In genomic region chr5:157718529-157718928, GRCh38 we compare ENCODE assay signal across 9 cellular contexts. TPM values are rescaled to one million over a fixed set of nuclear protein-coding genes. Genes with fewer than 3 reads are reported as not detected.
DNase-seq lines count a peak whose midpoint lies in the region; ATAC-seq and TF ChIP-seq lines count a peak whose summit lies in the region.
"Had no signal": no experiment of that assay in that cellular context is flagged by ENCODE, and none has a peak within 500 bp of the region (broad histone marks: within the 10 kb centered on the region; RNA-seq: fewer than 3 reads in every experiment).

No MANE protein-coding gene starts in this region.

- ATAC-seq in HG03432 (IDR thresholded peaks at IDR 0.05; ENCODE audit: unreplicated experiment) (peak; percentile 63), T-cell (replicated peaks in 1 of 4) (peak; percentile 70 to 79 (median 76)), GM21526 (IDR thresholded peaks at IDR 0.05; ENCODE audit: low FRiP score, unreplicated experiment) (no peak)
- ATAC-seq in naive thymus-derived CD4-positive, alpha-beta T cell, result peak; percentile 82

- CTCF ChIA-PET in GM10248 (lab: Yijun Ruan, JAX), result interaction anchor here (0.7 to 5.5 kb wide), 33 partner anchors 11 to 501 kb away, joined by 3 to 46 read pairs (median 5); partner anchors contain the start of genes LSM11, NIPAL4 and THG1L
- CTCF ChIA-PET in T-cell (lab: Charles Lee), result interaction anchor here (0.5 to 2.7 kb wide), 18 partner anchors 9 to 611 kb away, joined by 3 to 16 read pairs (median 4); partner anchors contain the start of genes C5orf52 (in 1 of the 2) and THG1L (in 1 of the 2)
- CTCF ChIA-PET in naive thymus-derived CD4-positive, alpha-beta T cell (lab: Charles Lee), result interaction anchor here (0.6 to 1.5 kb wide), 5 partner anchors 24 to 1019 kb away, joined by 3 to 9 read pairs (median 3); partner anchors contain the start of gene C5orf52

- H3K4me1 Mint-ChIP-seq in T-cell, result peaks cover 17 to 22% (median 20%) of the 10 kb centered on the region in 3 donors
- peaks cover 7 to 46% (median 16%) of the 10 kb centered on the region in 7 donors for H3K4me1 Mint-ChIP-seq in naive thymus-derived CD4-positive, alpha-beta T cell

- WGBS in esophagus squamous epithelium, 2 donors, result 0% methylated on average over 4 of the region's 4 CpGs

- H3K4me3 ChIP-seq in AG10803 (ENCODE audit: low read length) (no peak overlapping the region), esophagus squamous epithelium (no peak overlapping the region)
- no peak overlapping the region for H3K4me3 ChIP-seq in naive thymus-derived CD4-positive, alpha-beta T cell (ENCODE audit: low read length)
- H3K4me3 ChIP-seq: SJSA1 had no signal

- intact Hi-C loops in esophagus squamous epithelium (cut with DNase I), result loop anchor here (5.0 to 10.0 kb wide), 3 partner anchors 54 to 286 kb away; no protein-coding TSS in a partner anchor
- intact Hi-C loops in naive thymus-derived CD4-positive, alpha-beta T cell (cut with micrococcal nuclease), result loop anchor here (1.0 to 5.0 kb wide), 9 partner anchors 49 to 390 kb away; partner anchors contain the start of gene SOX30 (in 1 of the 2)

- DNase-seq in AG10803 (ENCODE audit: low read depth) (peak; percentile 76), GM10248 (ENCODE audit: extremely low spot score) (peak; percentile 52), T-cell (peak in 2 of 34 experiments; percentile 2 to 11), esophagus squamous epithelium (lab: John Stamatoyannopoulos, UW) (no peak)
- peak in 6 of 9 donors; percentile 10 to 48 (median 32) for DNase-seq in naive thymus-derived CD4-positive, alpha-beta T cell
- DNase-seq in activated effector memory CD4-positive, alpha-beta T cell treated with Interleukin-2 at 50 U/mL for 16 hours, result no peak

- TF ChIP-seq POLR2A in esophagus squamous epithelium (IDR thresholded peaks at IDR 0.05), result no peak

- no peaks in the 10 kb centered on the region for H3K27me3 ChIP-seq in esophagus squamous epithelium
- H3K27me3 ChIP-seq in naive thymus-derived CD4-positive, alpha-beta T cell (ENCODE audit: control insufficient read depth in 2 of 2, insufficient read depth in 2 of 2, low read length in 2 of 2), result no peaks in the 10 kb centered on the region
- H3K27me3 ChIP-seq: SJSA1 had no signal

- peaks cover 9% of the 10 kb centered on the region for H3K36me3 Mint-ChIP-seq in T-cell
- H3K36me3 Mint-ChIP-seq in naive thymus-derived CD4-positive, alpha-beta T cell, result peaks cover 0 to 12% (median 6%) of the 10 kb centered on the region in 5 donors

- peaks cover 0 to 3% (median 0%) of the 10 kb centered on the region in 3 donors for H3K9me3 Mint-ChIP-seq in T-cell
- peaks cover 0 to 9% (median 0%) of the 10 kb centered on the region in 11 donors for H3K9me3 Mint-ChIP-seq in naive thymus-derived CD4-positive, alpha-beta T cell

- POLR2A ChIA-PET in GM10248 (lab: Yijun Ruan, JAX) (interaction anchor here (1.1 kb wide), 1 partner anchor 91 kb away, joined by 7 read pairs; no protein-coding TSS in a partner anchor), T-cell (lab: Charles Lee) (interaction anchor here in 1 of 2 donors (0.6 kb wide), 1 partner anchor 94 kb away, joined by 4 read pairs; no protein-coding TSS in a partner anchor)
- POLR2A ChIA-PET in naive thymus-derived CD4-positive, alpha-beta T cell (lab: Charles Lee), result no interaction called here

- peak overlapping the region in 1 of 3 donors; percentile 38 for H3K4me3 Mint-ChIP-seq in T-cell
- H3K4me3 Mint-ChIP-seq in naive thymus-derived CD4-positive, alpha-beta T cell, result peak overlapping the region in 1 of 10 donors; percentile 75

- no peaks in the 10 kb centered on the region for H3K36me3 ChIP-seq in esophagus squamous epithelium
- no peaks in the 10 kb centered on the region for H3K36me3 ChIP-seq in naive thymus-derived CD4-positive, alpha-beta T cell (ENCODE audit: control insufficient read depth in 2 of 3, insufficient read depth in 3 of 3, low read length in 3 of 3)
- H3K36me3 ChIP-seq: SJSA1 had no signal

- no peak overlapping the region for H3K27ac ChIP-seq in esophagus squamous epithelium
- H3K27ac ChIP-seq in naive thymus-derived CD4-positive, alpha-beta T cell (ENCODE audit: low read depth, low read length), result no peak overlapping the region
- H3K27ac ChIP-seq: SJSA1 had no signal

- H3K27me3 Mint-ChIP-seq in T-cell, result no peaks in the 10 kb centered on the region
- peaks cover 0 to 1% (median 0%) of the 10 kb centered on the region in 5 donors for H3K27me3 Mint-ChIP-seq in naive thymus-derived CD4-positive, alpha-beta T cell

- peak; percentile 70 for TF ChIP-seq CTCF in AG10803 (conservative IDR thresholded peaks at IDR 0.05; ENCODE audit: low read length)
- TF ChIP-seq CTCF in GM10248 (IDR thresholded peaks at IDR 0.05; ENCODE audit: control extremely low read depth, extremely low read depth, low read depth, missing control alignments), result peak; percentile 59
- peak; percentile 30 to 72 (median 58) for TF ChIP-seq CTCF in esophagus squamous epithelium (IDR thresholded peaks at IDR 0.05)

- peaks cover 0 to 13% (median 0%) of the 10 kb centered on the region in 3 donors for H3K4me1 ChIP-seq in esophagus squamous epithelium
- no peaks in the 10 kb centered on the region for H3K4me1 ChIP-seq in naive thymus-derived CD4-positive, alpha-beta T cell (ENCODE audit: control insufficient read depth in 2 of 2, insufficient read depth in 2 of 2, low read length in 2 of 2)

- peak overlapping the region; percentile 27 to 45 for H3K27ac Mint-ChIP-seq in T-cell
- H3K27ac Mint-ChIP-seq in naive thymus-derived CD4-positive, alpha-beta T cell, result peak overlapping the region in 5 of 9 donors; percentile 22 to 76 (median 52)

- no peaks in the 10 kb centered on the region for H3K9me3 ChIP-seq in esophagus squamous epithelium
- no peaks in the 10 kb centered on the region for H3K9me3 ChIP-seq in naive thymus-derived CD4-positive, alpha-beta T cell (ENCODE audit: control insufficient read depth in 2 of 3, low read length in 3 of 3)
- H3K9me3 ChIP-seq: SJSA1 had no signal

RNA-seq across cellular contexts. Expression of gene THG1L, which starts 12.7 kb away (rescaled TPM):
- total RNA-seq in T-cell (10 to 100 TPM in 2 of 5 donors, 1 to 10 TPM in 3; 8.9 to 10.9 (median 9.4) TPM), esophagus squamous epithelium (10 to 100 TPM in 2 of 4 donors, 1 to 10 TPM in 2; 5.7 to 21.0 (median 11.8) TPM)
- 10 to 100 TPM in 1 of 5 experiments, 1 to 10 TPM in 4; 6.2 to 17.4 (median 7.4) TPM for total RNA-seq in naive thymus-derived CD4-positive, alpha-beta T cell
- polyA plus RNA-seq in naive thymus-derived CD4-positive, alpha-beta T cell, result 1 to 10 TPM; 4.6 to 6.2 TPM

RNA-seq across cellular contexts. Expression of gene LSM11, which starts 25.0 kb away (rescaled TPM):
- total RNA-seq in T-cell (1 to 10 TPM; 1.7 to 4.2 (median 3.9) TPM), esophagus squamous epithelium (1 to 10 TPM; 2.1 to 6.7 (median 3.6) TPM)
- total RNA-seq in naive thymus-derived CD4-positive, alpha-beta T cell, result 1 to 10 TPM; 1.6 to 5.0 (median 4.0) TPM
- under 1 TPM; 0.50 to 0.92 TPM for polyA plus RNA-seq in naive thymus-derived CD4-positive, alpha-beta T cell

RNA-seq across cellular contexts. Expression of gene C5orf52, which starts 47.2 kb away (rescaled TPM):
- not detected for total RNA-seq in T-cell
- not detected for total RNA-seq in esophagus squamous epithelium
- not detected for total RNA-seq in naive thymus-derived CD4-positive, alpha-beta T cell
- polyA plus RNA-seq in naive thymus-derived CD4-positive, alpha-beta T cell, result not detected
- total RNA-seq: SJSA1 had no signal

Comparison
In these comparisons a context has a peak if more than half of its experiments do, and no peak if none do; other contexts are left out.
1. DNase-seq: peak in AG10803 (single experiment), GM10248 (single experiment) and naive thymus-derived CD4-positive, alpha-beta T cell (6 of 9); none in esophagus squamous epithelium (single experiment) and activated effector memory CD4-positive, alpha-beta T cell treated with Interleukin-2 at 50 U/mL for 16 hours (single experiment).
2. Peak in every context shown above with its lines, with median percentiles within 50 percentile points of each other: CTCF ChIP-seq.